In the genomic region with DNA sequence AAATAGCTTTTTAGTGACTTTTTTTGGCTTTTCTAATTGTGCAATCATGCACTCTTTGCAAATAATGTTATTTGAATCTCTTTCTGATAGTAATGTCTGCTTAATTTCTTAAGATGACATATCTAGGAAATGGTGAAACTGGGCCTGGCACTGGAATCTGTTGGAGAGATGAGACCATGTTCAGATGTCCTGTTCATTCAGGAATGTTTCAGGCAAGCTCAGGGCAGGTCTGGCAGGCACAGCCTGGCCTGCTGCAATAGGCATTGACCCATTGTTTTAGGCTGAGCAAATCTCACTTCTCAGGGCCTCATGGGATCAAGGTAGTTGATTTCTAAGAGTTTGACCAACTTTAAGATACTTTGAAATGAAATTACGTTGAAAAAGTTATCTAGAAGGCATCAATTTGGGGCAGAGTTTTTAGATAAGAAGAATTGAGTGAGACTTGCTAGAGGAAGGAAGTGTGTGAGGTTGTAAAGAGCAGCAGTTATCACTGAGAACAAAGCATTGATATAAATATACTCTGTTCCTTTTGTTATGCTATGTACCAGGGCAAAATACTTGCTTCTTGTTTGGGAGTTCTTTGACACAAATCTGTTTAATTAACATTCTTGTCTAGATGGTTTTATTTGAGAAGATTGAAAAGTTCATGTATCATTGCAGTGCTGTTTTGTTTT, we compare ENCODE assay signal across 28 cellular contexts.
DNase-seq lines count a peak whose midpoint lies in the region; ATAC-seq and TF ChIP-seq lines count a peak whose summit lies in the region.
"Had no signal": no experiment of that assay in that cellular context is flagged by ENCODE, and none has a peak within 500 bp of the region (broad histone marks: within the 10 kb centered on the region; RNA-seq: fewer than 3 reads in every experiment).

No MANE protein-coding gene starts in this region.

- DNase-seq in CD4-positive, alpha-beta memory T cell = no peak
- DNase-seq in Kasumi-1 (lab: John Stamatoyannopoulos, UW) = peak; percentile 2 to 6
- peak in 5 of 9 donors; percentile 14 to 26 (median 22) for DNase-seq in naive thymus-derived CD4-positive, alpha-beta T cell
- DNase-seq in SJCRH30 = no peak
- no peak for DNase-seq in left colon
- no peak for DNase-seq in esophagus squamous epithelium (lab: John Stamatoyannopoulos, UW)
- DNase-seq: activated CD4-positive, alpha-beta T cell treated with anti-CD3 and anti-CD28 coated beads, Interleukin-2, amount 50 U/mL, for 1 hour; activated gamma-delta T cell; aorta; central memory CD4-positive, alpha-beta T cell; dermis blood vessel endothelial cell; DMS153; GF-D8; heart right ventricle; HFFc6; left ventricle myocardium inferior; mucosa of descending colon; NCI-H1092; NCI-H1930; NCI-H2227 treated with DMSO at 0.1 percent for 48 hours; NCI-H82; OCI-M1; T-helper 1 cell; WERI-Rb-1 had no signal

- H3K27me3 Mint-ChIP-seq in CD4-positive, alpha-beta memory T cell = no peaks in the 10 kb centered on the region
- H3K27me3 Mint-ChIP-seq in activated T-helper 17 cell treated with anti-CD3 and anti-CD28 coated beads, Interleukin-2, amount 50 U/mL, for 72 hours = no peaks in the 10 kb centered on the region
- peaks cover 0 to 3% (median 0%) of the 10 kb centered on the region in 5 donors for H3K27me3 Mint-ChIP-seq in naive thymus-derived CD4-positive, alpha-beta T cell

- peaks cover 7 to 10% (median 9%) of the 10 kb centered on the region in 4 donors for H3K4me1 Mint-ChIP-seq in CD4-positive, alpha-beta memory T cell
- H3K4me1 Mint-ChIP-seq in activated T-helper 17 cell treated with anti-CD3 and anti-CD28 coated beads, Interleukin-2, amount 50 U/mL, for 72 hours = peaks cover 9% of the 10 kb centered on the region
- peaks cover 11 to 42% (median 30%) of the 10 kb centered on the region in 7 donors for H3K4me1 Mint-ChIP-seq in naive thymus-derived CD4-positive, alpha-beta T cell

- H3K27ac ChIP-seq in CD4-positive, alpha-beta memory T cell (ENCODE audit: low read depth, low read length) = no peak overlapping the region
- H3K27ac ChIP-seq in naive thymus-derived CD4-positive, alpha-beta T cell (ENCODE audit: low read depth, low read length) = no peak overlapping the region
- H3K27ac ChIP-seq in SJCRH30 = no peak overlapping the region
- H3K27ac ChIP-seq in esophagus squamous epithelium = no peak overlapping the region
- H3K27ac ChIP-seq: heart right ventricle, KMS-11, left ventricle myocardium inferior, prostate gland, WERI-Rb-1 had no signal

- H3K27me3 ChIP-seq in CD4-positive, alpha-beta memory T cell (ENCODE audit: insufficient read depth, low read length) = no peaks in the 10 kb centered on the region
- no peaks in the 10 kb centered on the region for H3K27me3 ChIP-seq in naive thymus-derived CD4-positive, alpha-beta T cell (ENCODE audit: control insufficient read depth in 2 of 2, insufficient read depth in 2 of 2, low read length in 2 of 2)
- H3K27me3 ChIP-seq in SJCRH30 = no peaks in the 10 kb centered on the region
- H3K27me3 ChIP-seq in esophagus squamous epithelium = no peaks in the 10 kb centered on the region
- H3K27me3 ChIP-seq: heart right ventricle had no signal

- no peaks in the 10 kb centered on the region for H3K36me3 ChIP-seq in CD4-positive, alpha-beta memory T cell (ENCODE audit: insufficient read depth, low read length)
- H3K36me3 ChIP-seq in naive thymus-derived CD4-positive, alpha-beta T cell (ENCODE audit: control insufficient read depth in 2 of 3, insufficient read depth in 3 of 3, low read length in 3 of 3) = no peaks in the 10 kb centered on the region
- H3K36me3 ChIP-seq in SJCRH30 (no peaks in the 10 kb centered on the region), esophagus squamous epithelium (no peaks in the 10 kb centered on the region)
- H3K36me3 ChIP-seq: heart right ventricle, left ventricle myocardium inferior, prostate gland, WERI-Rb-1 had no signal

- H3K4me3 ChIP-seq in CD4-positive, alpha-beta memory T cell (ENCODE audit: low read length in 2 of 2) = no peak overlapping the region
- no peak overlapping the region for H3K4me3 ChIP-seq in naive thymus-derived CD4-positive, alpha-beta T cell (ENCODE audit: low read length)
- H3K4me3 ChIP-seq in SJCRH30 (no peak overlapping the region), esophagus squamous epithelium (no peak overlapping the region)
- H3K4me3 ChIP-seq: heart right ventricle, left ventricle myocardium inferior, mucosa of descending colon, prostate gland had no signal

- peaks cover 0 to 5% (median 0%) of the 10 kb centered on the region in 8 donors for H3K9me3 Mint-ChIP-seq in CD4-positive, alpha-beta memory T cell
- peaks cover 4% of the 10 kb centered on the region for H3K9me3 Mint-ChIP-seq in activated T-helper 17 cell treated with anti-CD3 and anti-CD28 coated beads, Interleukin-2, amount 50 U/mL, for 72 hours
- H3K9me3 Mint-ChIP-seq in naive thymus-derived CD4-positive, alpha-beta T cell = peaks cover 0 to 10% (median 0%) of the 10 kb centered on the region in 11 donors
- H3K9me3 Mint-ChIP-seq: HFFc6 had no signal

- WGBS in esophagus squamous epithelium, 2 donors = 47 to 60% methylated on average over 1 of the region's 1 CpG

- CTCF ChIA-PET in CD4-positive, alpha-beta memory T cell (lab: Charles Lee; ENCODE audit: partially characterized antibody) = no interaction called here
- CTCF ChIA-PET in naive thymus-derived CD4-positive, alpha-beta T cell (lab: Charles Lee) = interaction anchor here (0.7 kb wide), 1 partner anchor 111 kb away, joined by 3 read pairs; no protein-coding TSS in a partner anchor

- POLR2A ChIA-PET in CD4-positive, alpha-beta memory T cell (lab: Charles Lee; ENCODE audit: partially characterized antibody) = no interaction called here
- POLR2A ChIA-PET in naive thymus-derived CD4-positive, alpha-beta T cell (lab: Charles Lee) = no interaction called here

- ATAC-seq in activated T-helper 17 cell treated with anti-CD3 and anti-CD28 coated beads, Interleukin-2, amount 50 U/mL, for 72 hours (replicated peaks) = no peak
- ATAC-seq in naive thymus-derived CD4-positive, alpha-beta T cell = no peak
- no peak for ATAC-seq in left colon
- ATAC-seq: heart right ventricle, mucosa of descending colon, Right ventricle myocardium inferior had no signal

- H3K27ac Mint-ChIP-seq in CD4-positive, alpha-beta memory T cell = peak overlapping the region in 4 of 7 donors; percentile 2 to 61 (median 12)
- peak overlapping the region; percentile 22 for H3K27ac Mint-ChIP-seq in activated T-helper 17 cell treated with anti-CD3 and anti-CD28 coated beads, Interleukin-2, amount 50 U/mL, for 72 hours
- peak overlapping the region in 8 of 9 donors; percentile 32 to 90 (median 80) for H3K27ac Mint-ChIP-seq in naive thymus-derived CD4-positive, alpha-beta T cell
- H3K27ac Mint-ChIP-seq: HFFc6 had no signal

- no peaks in the 10 kb centered on the region for H3K36me3 Mint-ChIP-seq in CD4-positive, alpha-beta memory T cell
- no peaks in the 10 kb centered on the region for H3K36me3 Mint-ChIP-seq in activated T-helper 17 cell treated with anti-CD3 and anti-CD28 coated beads, Interleukin-2, amount 50 U/mL, for 72 hours (ENCODE audit: low read depth)
- peaks cover 0 to 12% (median 3%) of the 10 kb centered on the region in 5 donors for H3K36me3 Mint-ChIP-seq in naive thymus-derived CD4-positive, alpha-beta T cell

- peaks cover 11% of the 10 kb centered on the region for H3K4me1 ChIP-seq in CD4-positive, alpha-beta memory T cell (ENCODE audit: insufficient read depth, low read length)
- H3K4me1 ChIP-seq in naive thymus-derived CD4-positive, alpha-beta T cell (ENCODE audit: control insufficient read depth in 2 of 2, insufficient read depth in 2 of 2, low read length in 2 of 2) = peaks cover 0 to 16% of the 10 kb centered on the region in 2 donors
- peaks cover 9% of the 10 kb centered on the region for H3K4me1 ChIP-seq in SJCRH30
- H3K4me1 ChIP-seq in esophagus squamous epithelium = no peaks in the 10 kb centered on the region
- H3K4me1 ChIP-seq: heart right ventricle, left ventricle myocardium inferior, prostate gland had no signal

- intact Hi-C loops in CD4-positive, alpha-beta memory T cell (cut with micrococcal nuclease) = loop anchor here (5.0 kb wide), 1 partner anchor 74 kb away; no protein-coding TSS in a partner anchor
- intact Hi-C loops in naive thymus-derived CD4-positive, alpha-beta T cell (cut with micrococcal nuclease) = loop anchor here in 1 of 2 donors (2.0 to 5.0 kb wide), 2 partner anchors 13 to 44 kb away; no protein-coding TSS in a partner anchor
- intact Hi-C loops in left colon (cut with DNase I, micrococcal nuclease) (no loop called here), esophagus squamous epithelium (cut with DNase I) (no loop called here)

- peak overlapping the region in 1 of 8 donors; percentile 48 for H3K4me3 Mint-ChIP-seq in CD4-positive, alpha-beta memory T cell
- H3K4me3 Mint-ChIP-seq in activated T-helper 17 cell treated with anti-CD3 and anti-CD28 coated beads, Interleukin-2, amount 50 U/mL, for 72 hours = no peak overlapping the region
- peak overlapping the region in 9 of 10 donors; percentile 7 to 61 (median 42) for H3K4me3 Mint-ChIP-seq in naive thymus-derived CD4-positive, alpha-beta T cell
- H3K4me3 Mint-ChIP-seq: HFFc6 had no signal

- TF ChIP-seq POLR2A in esophagus squamous epithelium (IDR thresholded peaks at IDR 0.05) = no peak

- H3K9me3 ChIP-seq in CD4-positive, alpha-beta memory T cell (ENCODE audit: control insufficient read depth in 1 of 2, low read length in 2 of 2) = no peaks in the 10 kb centered on the region
- no peaks in the 10 kb centered on the region for H3K9me3 ChIP-seq in naive thymus-derived CD4-positive, alpha-beta T cell (ENCODE audit: control insufficient read depth in 2 of 3, low read length in 3 of 3)
- H3K9me3 ChIP-seq in SJCRH30 (replicated peaks) (no peaks in the 10 kb centered on the region), esophagus squamous epithelium (no peaks in the 10 kb centered on the region)
- H3K9me3 ChIP-seq: heart right ventricle, left ventricle myocardium inferior, mucosa of descending colon, prostate gland had no signal

- TF ChIP-seq CTCF in esophagus squamous epithelium (IDR thresholded peaks at IDR 0.05) = no peak

Comparison
In these comparisons a context has a peak if more than half of its experiments do, and no peak if none do; other contexts are left out.
1. DNase-seq: peak in Kasumi-1 (2 of 2) and naive thymus-derived CD4-positive, alpha-beta T cell (5 of 9); none in CD4-positive, alpha-beta memory T cell (0 of 5), SJCRH30 (0 of 2), left colon (0 of 2) and esophagus squamous epithelium (single experiment).
2. H3K27ac Mint-ChIP-seq: peak in every context shown above with its lines; median percentile 80 in naive thymus-derived CD4-positive, alpha-beta T cell; 22 in activated T-helper 17 cell treated with anti-CD3 and anti-CD28 coated beads, Interleukin-2, amount 50 U/mL, for 72 hours; 12 in CD4-positive, alpha-beta memory T cell.